In genomic region chr4:56799824-56800756, GRCh38 we compare ENCODE assay signal across 8 cellular contexts. TPM values are rescaled to one million over a fixed set of nuclear protein-coding genes. Genes with fewer than 3 reads are reported as not detected.
DNase-seq lines count a peak whose midpoint lies in the region; ATAC-seq and TF ChIP-seq lines count a peak whose summit lies in the region.

No MANE protein-coding gene starts in this region.

- H3K27ac ChIP-seq in psoas muscle (peak overlapping the region; percentile 7), uterus (peak overlapping the region; percentile 76 to 88)

- no peaks in the 10 kb centered on the region for H3K36me3 Mint-ChIP-seq in T-cell

- DNase-seq in NCI-H1417 (lab: John Stamatoyannopoulos, UW) (peak; percentile 65 to 87 (median 74)), T-cell (peak; percentile 65 to 86 (median 79)), amniotic stem cell (lab: John Stamatoyannopoulos, UW) (peak; percentile 61), left ventricle myocardium superior (peak; percentile 88), psoas muscle (peak; percentile 77 to 87), uterus (peak; percentile 80 to 84)

- H3K36me3 ChIP-seq in psoas muscle (ENCODE audit: insufficient read depth in 1 of 2, low read depth in 1 of 2) (no peaks in the 10 kb centered on the region), uterus (no peaks in the 10 kb centered on the region)

- ATAC-seq in HG02763 (IDR thresholded peaks at IDR 0.05; ENCODE audit: unreplicated experiment) (peak; percentile 87), T-cell (replicated peaks in 1 of 4) (peak; percentile 97 to 98 (median 98)), left ventricle myocardium superior (peak; percentile 99), psoas muscle (peak; percentile 94 to 100 (median 98))

- no peaks in the 10 kb centered on the region for H3K4me1 ChIP-seq in psoas muscle
- no peaks in the 10 kb centered on the region for H3K4me1 ChIP-seq in uterus

- TF ChIP-seq POLR2A in uterus (IDR thresholded peaks at IDR 0.05): no peak

- peaks cover 21 to 28% (median 22%) of the 10 kb centered on the region in 3 donors for H3K4me1 Mint-ChIP-seq in T-cell

- H3K27me3 Mint-ChIP-seq in T-cell: no peaks in the 10 kb centered on the region

- H3K27me3 ChIP-seq in psoas muscle (ENCODE audit: insufficient read depth in 3 of 3, low read length in 2 of 3): no peaks in the 10 kb centered on the region
- no peaks in the 10 kb centered on the region for H3K27me3 ChIP-seq in uterus

- H3K9me3 ChIP-seq in psoas muscle: no peaks in the 10 kb centered on the region
- no peaks in the 10 kb centered on the region for H3K9me3 ChIP-seq in uterus

- POLR2A ChIA-PET in T-cell (lab: Charles Lee): no interaction called here

- 8 to 9% (median 8%) methylated on average over 19 of the region's 19 CpGs for WGBS in psoas muscle, 3 donors

- H3K4me3 ChIP-seq in psoas muscle: peak overlapping the region; percentile 71
- peak overlapping the region; percentile 41 to 46 for H3K4me3 ChIP-seq in uterus

- CTCF ChIA-PET in T-cell (lab: Charles Lee): interaction anchor here (0.5 to 3.2 kb wide), 20 partner anchors 36 to 413 kb away, joined by 3 to 22 read pairs (median 4); partner anchors contain the start of genes AASDH (in 1 of the 2) and PAICS (in 1 of the 2)

- no peaks in the 10 kb centered on the region for H3K9me3 Mint-ChIP-seq in T-cell

- intact Hi-C loops in left ventricle myocardium superior (cut with micrococcal nuclease) (loop anchor here (5.0 kb wide), 1 partner anchor 223 kb away; no protein-coding TSS in a partner anchor), psoas muscle (cut with DNase I) (loop anchor here (1.0 to 10.0 kb wide), 4 partner anchors 175 to 375 kb away; no protein-coding TSS in a partner anchor), uterus (cut with DNase I; ENCODE audit: low total_unique reads) (no loop called here)

- H3K27ac Mint-ChIP-seq in T-cell: peak overlapping the region; percentile 82 to 95

- peak overlapping the region; percentile 92 to 97 (median 95) for H3K4me3 Mint-ChIP-seq in T-cell

- peak; percentile 91 for TF ChIP-seq CTCF in GM12872 (IDR thresholded peaks at IDR 0.05; ENCODE audit: insufficient read depth, low read depth, low read length)
- peak; percentile 94 for TF ChIP-seq CTCF in psoas muscle (IDR thresholded peaks at IDR 0.05)
- peak; percentile 83 to 93 (median 88) for TF ChIP-seq CTCF in uterus (IDR thresholded peaks at IDR 0.05)

RNA-seq across cellular contexts. Expression of gene SPINK2, which starts 21.4 kb away (rescaled TPM):
- total RNA-seq in T-cell: 10 to 100 TPM in 1 of 5 donors, 1 to 10 TPM in 4; 2.0 to 11.6 (median 3.9) TPM
- 0.74 TPM for total RNA-seq in left ventricle myocardium superior
- total RNA-seq in psoas muscle: under 1 TPM in 1 of 4 donors, not detected in 3; 0.44 TPM
- under 1 TPM in 2 of 3 donors, not detected in 1; 0.09 to 0.37 TPM for polyA plus RNA-seq in psoas muscle
- total RNA-seq in uterus: not detected

Comparison
In these comparisons a context has a peak if more than half of its experiments do, and no peak if none do; other contexts are left out.
1. Peak in every context shown above with its lines: DNase-seq, ATAC-seq, H3K4me3 ChIP-seq and H3K27ac ChIP-seq.